ENCODE assay signal across 23 cellular contexts in genomic region chr5:42507451-42508092, GRCh38.
DNase-seq lines count a peak whose midpoint lies in the region; ATAC-seq and TF ChIP-seq lines count a peak whose summit lies in the region.
"Had no signal": no experiment of that assay in that cellular context is flagged by ENCODE, and none has a peak within 500 bp of the region (broad histone marks: within the 10 kb centered on the region; RNA-seq: fewer than 3 reads in every experiment).

No MANE protein-coding gene starts in this region.

- H3K4me3 ChIP-seq in HUES48 (ENCODE audit: low read depth, low read length), result no peak overlapping the region
- H3K4me3 ChIP-seq in endodermal cell (ENCODE audit: low read length), result peak overlapping the region; percentile 54
- H3K4me3 ChIP-seq in skeletal muscle tissue (ENCODE audit: low read length in 3 of 3), result peak overlapping the region in 1 of 3 donors; percentile 8
- H3K4me3 ChIP-seq: adrenal gland, sigmoid colon, SJCRH30 had no signal

- H3K27me3 ChIP-seq in HUES48 (ENCODE audit: control insufficient read depth, insufficient read depth, low read length) (no peaks in the 10 kb centered on the region), endodermal cell (ENCODE audit: control insufficient read depth, insufficient read depth, low read length, poor library complexity, severe bottlenecking) (no peaks in the 10 kb centered on the region), skeletal muscle tissue (ENCODE audit: control insufficient read depth in 3 of 3, insufficient read depth in 3 of 3, low read length in 3 of 3) (no peaks in the 10 kb centered on the region)
- H3K27me3 ChIP-seq: adrenal gland, sigmoid colon, SJCRH30 had no signal

- peaks cover 17% of the 10 kb centered on the region for H3K27me3 Mint-ChIP-seq in endodermal cell (ENCODE audit: insufficient read depth)
- H3K27me3 Mint-ChIP-seq: activated CD4-positive, alpha-beta memory T cell treated with anti-CD3 and anti-CD28 coated beads, Interleukin-2, amount 10 ng/mL, durations not matched to agents 7 days and 5 days; T-helper 17 cell had no signal

- H3K4me3 Mint-ChIP-seq in endodermal cell, result no peak overlapping the region
- H3K4me3 Mint-ChIP-seq: activated CD4-positive, alpha-beta memory T cell treated with anti-CD3 and anti-CD28 coated beads, Interleukin-2, amount 10 ng/mL, durations not matched to agents 7 days and 5 days; T-helper 17 cell had no signal

- TF ChIP-seq CTCF in endodermal cell (conservative IDR thresholded peaks at IDR 0.05), result no peak

- H3K4me1 Mint-ChIP-seq in endodermal cell, result peaks cover 37% of the 10 kb centered on the region
- H3K4me1 Mint-ChIP-seq: activated CD4-positive, alpha-beta memory T cell treated with anti-CD3 and anti-CD28 coated beads, Interleukin-2, amount 10 ng/mL, durations not matched to agents 7 days and 5 days had no signal

- H3K9me3 ChIP-seq in HUES48 (ENCODE audit: control insufficient read depth, insufficient read depth, low read length), result no peaks in the 10 kb centered on the region
- no peaks in the 10 kb centered on the region for H3K9me3 ChIP-seq in endodermal cell (ENCODE audit: control insufficient read depth, low read length)
- no peaks in the 10 kb centered on the region for H3K9me3 ChIP-seq in skeletal muscle tissue (ENCODE audit: control insufficient read depth in 3 of 3, low read length in 3 of 3)
- H3K9me3 ChIP-seq: adrenal gland, sigmoid colon, SJCRH30 had no signal

- H3K36me3 ChIP-seq in HUES48 (ENCODE audit: control insufficient read depth, insufficient read depth, low read length), result no peaks in the 10 kb centered on the region
- no peaks in the 10 kb centered on the region for H3K36me3 ChIP-seq in endodermal cell (ENCODE audit: control insufficient read depth, insufficient read depth, low read length)
- H3K36me3 ChIP-seq in skeletal muscle tissue (ENCODE audit: control insufficient read depth in 3 of 3, insufficient read depth in 3 of 3, low read length in 3 of 3), result no peaks in the 10 kb centered on the region
- H3K36me3 ChIP-seq: adrenal gland, sigmoid colon, SJCRH30 had no signal

- intact Hi-C loops in posterior vena cava (cut with DNase I), result no loop called here

- no peaks in the 10 kb centered on the region for H3K36me3 Mint-ChIP-seq in endodermal cell (ENCODE audit: low read depth)

- TF ChIP-seq POLR2A in erythroblast (IDR thresholded peaks at IDR 0.05; ENCODE audit: low read length), result no peak

- 44 to 48% methylated on average over 3 to 5 of the region's 5 CpGs for WGBS in endodermal cell (ENCODE audit: insufficient coverage in 1 of 2, insufficient read length in 1 of 2), 2 experiments

- H3K27ac ChIP-seq in HUES48 (ENCODE audit: low read depth, low read length) (peak overlapping the region; percentile 61), endodermal cell (ENCODE audit: low read depth, low read length) (no peak overlapping the region), skeletal muscle tissue (ENCODE audit: low read depth, low read length) (peak overlapping the region; percentile 2)
- H3K27ac ChIP-seq: adrenal gland, sigmoid colon, SJCRH30 had no signal

- H3K9ac ChIP-seq in HUES48 (ENCODE audit: low read depth, low read length) (no peak overlapping the region), endodermal cell (ENCODE audit: extremely low read depth, low read length, poor library complexity, severe bottlenecking) (no peak overlapping the region), skeletal muscle tissue (ENCODE audit: low read depth in 1 of 3, low read length in 3 of 3) (no peak overlapping the region)

- peaks cover 9% of the 10 kb centered on the region; the same call in 1 of the 2 replicates for H3K4me1 ChIP-seq in HUES48 (ENCODE audit: control insufficient read depth, insufficient read depth, low read length)
- peaks cover 4% of the 10 kb centered on the region for H3K4me1 ChIP-seq in endodermal cell (ENCODE audit: control insufficient read depth, insufficient read depth, low read length)
- H3K4me1 ChIP-seq in skeletal muscle tissue (ENCODE audit: control insufficient read depth in 3 of 3, insufficient read depth in 3 of 3, low read length in 3 of 3), result peaks cover 24 to 38% (median 28%) of the 10 kb centered on the region in 3 donors
- H3K4me1 ChIP-seq: SJCRH30 had no signal

- H3K9me3 Mint-ChIP-seq in endodermal cell, result no peaks in the 10 kb centered on the region
- H3K9me3 Mint-ChIP-seq: activated CD4-positive, alpha-beta memory T cell treated with anti-CD3 and anti-CD28 coated beads, Interleukin-2, amount 10 ng/mL, durations not matched to agents 7 days and 5 days had no signal

- peak overlapping the region; percentile 83 for H3K27ac Mint-ChIP-seq in endodermal cell
- H3K27ac Mint-ChIP-seq: activated CD4-positive, alpha-beta memory T cell treated with anti-CD3 and anti-CD28 coated beads, Interleukin-2, amount 10 ng/mL, durations not matched to agents 7 days and 5 days; T-helper 17 cell had no signal

- ATAC-seq in left lobe of liver (peak; percentile 16), GM18870 (IDR thresholded peaks at IDR 0.05; ENCODE audit: unreplicated experiment) (no peak)
- ATAC-seq: T-helper 17 cell had no signal

- peak; percentile 84 for DNase-seq in endodermal cell
- no peak for DNase-seq in left lobe of liver (ENCODE audit: low spot score)
- DNase-seq in erythroblast (lab: John Stamatoyannopoulos, UW), result no peak
- no peak for DNase-seq in posterior vena cava (ENCODE audit: low spot score)
- DNase-seq in NCI-H345 treated with DMSO at 0.1 percent for 48 hours (lab: John Stamatoyannopoulos, UW; ENCODE audit: unreplicated experiment), result no peak
- DNase-seq: activated CD4-positive, alpha-beta memory T cell treated with anti-CD3 and anti-CD28 coated beads, Interleukin-2, amount 10 ng/mL, durations not matched to agents 7 days and 5 days; activated gamma-delta T cell treated with Interleukin-2 at 50 U/mL for 16 hours; activated T-cell treated with anti-CD3 and anti-CD28 coated beads for 4 hours; adrenal gland; KG1; MV-4-11; NCI-H1694 treated with DMSO at 0.1 percent for 48 hours; NCI-H748 treated with DMSO at 0.1 percent for 48 hours; nucleus accumbens; sigmoid colon; SJCRH30; stimulated activated CD4-positive, alpha-beta T cell treated with anti-CD3 and anti-CD28 coated beads, Interleukin-1b, Interleukin-23, amount 100 ng/mL, for 48 hours; stimulated activated naive CD4-positive, alpha-beta T cell treated with Interleukin-2 at 50 U/mL for 16 hours; T-helper 17 cell; trophoblast cell had no signal
